20 cellular contexts compared by ENCODE assay signal in genomic region chr20:44253528-44253927, GRCh38. TPM values are rescaled to one million over a fixed set of nuclear protein-coding genes. Genes with fewer than 3 reads are reported as not detected.
A peak's percentile ranks its signal among the peaks of the same experiment; 100 is the strongest.
DNase-seq lines count a peak whose midpoint lies in the region; ATAC-seq and TF ChIP-seq lines count a peak whose summit lies in the region.
"Had no signal": no experiment of that assay in that cellular context is flagged by ENCODE, and none has a peak within 500 bp of the region (broad histone marks: within the 10 kb centered on the region; RNA-seq: fewer than 3 reads in every experiment).

No MANE protein-coding gene starts in this region.

- intact Hi-C loops in IMR-90 (cut with micrococcal nuclease): loop anchor here (5.0 kb wide), 1 partner anchor 34 kb away; no protein-coding TSS in a partner anchor

- H3K4ac ChIP-seq in IMR-90 (ENCODE audit: low read depth, low read length) (no peak overlapping the region), trophoblast cell (ENCODE audit: low read depth, low read length) (no peak overlapping the region)

- H3K9me2 ChIP-seq in SK-N-SH: no peaks in the 10 kb centered on the region

- H3K4me3 ChIP-seq in SK-N-SH (ENCODE audit: low read depth in 2 of 2, low read length in 1 of 2) (no peak overlapping the region), IMR-90 (ENCODE audit: insufficient read depth, low read depth, low read length) (no peak overlapping the region), choroid plexus epithelial cell (ENCODE audit: low read depth, low read length) (no peak overlapping the region), trophoblast cell (ENCODE audit: low read depth, low read length) (no peak overlapping the region)
- H3K4me3 ChIP-seq: lung, neural progenitor cell had no signal

- H2AK9ac ChIP-seq in IMR-90 (replicated peaks; ENCODE audit: low read depth, low read length, poor library complexity): peak overlapping the region; percentile 9

- TF ChIP-seq CTCF in SK-N-SH (IDR thresholded peaks at IDR 0.05) (no peak; the same call in 1 of the 2 replicates), IMR-90 (conservative IDR thresholded peaks at IDR 0.05; ENCODE audit: low read depth, low read length) (no peak), choroid plexus epithelial cell (conservative IDR thresholded peaks at IDR 0.05; ENCODE audit: low read depth, low read length) (peak; percentile 19)

- no peak overlapping the region for H2AK5ac ChIP-seq in IMR-90 (ENCODE audit: low read depth, low read length)
- H2AK5ac ChIP-seq in trophoblast cell (ENCODE audit: low read length): no peak overlapping the region

- dilution Hi-C loops in IMR-90 (cut with HindIII; ENCODE audit: low sequenced_read_pairs, unreplicated experiment): no loop called here

- H4K12ac ChIP-seq in trophoblast cell (ENCODE audit: low read depth, low read length): no peak overlapping the region

- TF ChIP-seq EP300 in SK-N-SH (IDR thresholded peaks at IDR 0.05; ENCODE audit: borderline replicate concordance in 1 of 2, low read depth in 1 of 2, low read length in 1 of 2): no peak

- 65% methylated on average over 2 of the region's 3 CpGs for WGBS in SK-N-SH (ENCODE audit: low lambda C conversion rate)
- no CpG with 5 or more reads among the region's 3 CpGs for WGBS in IMR-90 (ENCODE audit: extremely low coverage in 2 of 2, insufficient read length in 1 of 2), 2 experiments
- no CpG with 5 or more reads among the region's 3 CpGs for WGBS in trophoblast cell (ENCODE audit: extremely low coverage, insufficient coverage, insufficient read length)

- H3K9me3 ChIP-seq in SK-N-SH (no peaks in the 10 kb centered on the region), IMR-90 (ENCODE audit: control insufficient read depth, insufficient read depth, low read length) (no peaks in the 10 kb centered on the region), trophoblast cell (ENCODE audit: insufficient read depth, low read depth, low read length) (no peaks in the 10 kb centered on the region)

- BruUV-seq in IMR-90 (replicated peaks; lab: Mats Ljungman, UMichigan): no TSS peak

- DNase-seq in SK-N-SH: peak; percentile 55
- DNase-seq in IMR-90: no peak
- DNase-seq in choroid plexus epithelial cell (ENCODE audit: low read depth): no peak
- no peak for DNase-seq in trophoblast cell
- DNase-seq in KG1 (lab: John Stamatoyannopoulos, UW): no peak
- no peak for DNase-seq in CD1c-positive myeloid dendritic cell (ENCODE audit: extremely low spot score)
- DNase-seq: activated CD4-positive, alpha-beta T cell treated with anti-CD3 and anti-CD28 coated beads for 4 hours; activated T-cell treated with anti-CD3 and anti-CD28 coated beads, Interleukin-2, amount 50 U/mL, for 72 hours; anterior cingulate cortex; C1 segment of cervical spinal cord; kidney glomerular epithelial cell; NCI-H2171 treated with DMSO at 0.1 percent for 48 hours; NCI-H524 treated with DMSO at 0.1 percent for 48 hours; SHP77 treated with DMSO at 0.1 percent for 48 hours had no signal

- H3K23ac ChIP-seq in IMR-90 (ENCODE audit: low read depth, low read length) (no peak overlapping the region), trophoblast cell (ENCODE audit: low read length) (peak overlapping the region; percentile 17)

- H3F3A ChIP-seq in SK-N-SH (replicated peaks; ENCODE audit: insufficient read depth): no peaks in the 10 kb centered on the region

- H2BK20ac ChIP-seq in IMR-90 (ENCODE audit: low read depth, low read length): no peak overlapping the region

- no peaks in the 10 kb centered on the region for H3K79me2 ChIP-seq in SK-N-SH (ENCODE audit: insufficient read depth)
- H3K79me2 ChIP-seq in trophoblast cell (ENCODE audit: control insufficient read depth, insufficient read depth, low read length, poor library complexity): no peaks in the 10 kb centered on the region

- POLR2A ChIA-PET in SK-N-SH (lab: Yijun Ruan, JAX) (no interaction called here), IMR-90 (lab: Charles Lee; ENCODE audit: unreplicated experiment) (no interaction called here)

- H2BK12ac ChIP-seq in trophoblast cell (ENCODE audit: low read length): no peak overlapping the region

- H3K4me2 ChIP-seq in SK-N-SH (no peak overlapping the region), IMR-90 (ENCODE audit: low read depth, low read length) (no peak overlapping the region), trophoblast cell (ENCODE audit: low read length) (no peak overlapping the region)
- H3K4me2 ChIP-seq: neural progenitor cell had no signal

- in situ Hi-C loops in IMR-90 (cut with MboI; ENCODE audit: low sequenced_read_pairs): no loop called here

- H3K27ac ChIP-seq in SK-N-SH (ENCODE audit: low read depth in 2 of 2, low read length in 1 of 2): no peak overlapping the region
- H3K27ac ChIP-seq in IMR-90 (ENCODE audit: insufficient read depth, low read length): no peak overlapping the region
- no peak overlapping the region for H3K27ac ChIP-seq in trophoblast cell (ENCODE audit: low read depth, low read length)
- H3K27ac ChIP-seq: neural progenitor cell had no signal

- H4K91ac ChIP-seq in IMR-90 (ENCODE audit: insufficient read depth, low read depth, low read length) (no peak overlapping the region), trophoblast cell (ENCODE audit: low read depth, low read length) (no peak overlapping the region)

- no peak overlapping the region for H3K56ac ChIP-seq in IMR-90 (ENCODE audit: extremely low read depth, insufficient read depth, low read length)

- no peak overlapping the region for H4K8ac ChIP-seq in IMR-90 (ENCODE audit: low read depth in 2 of 2, low read length in 2 of 2)
- no peak overlapping the region for H4K8ac ChIP-seq in trophoblast cell (ENCODE audit: low read depth, low read length)

- H3K36me3 ChIP-seq in SK-N-SH (replicated peaks in 1 of 2; ENCODE audit: control insufficient read depth in 1 of 2, insufficient read depth in 2 of 2, low read length in 1 of 2): no peaks in the 10 kb centered on the region
- no peaks in the 10 kb centered on the region for H3K36me3 ChIP-seq in IMR-90 (ENCODE audit: control insufficient read depth, insufficient read depth, low read length)
- no peaks in the 10 kb centered on the region for H3K36me3 ChIP-seq in trophoblast cell (ENCODE audit: control insufficient read depth in 1 of 2, insufficient read depth in 2 of 2, low read length in 2 of 2)
- H3K36me3 ChIP-seq: neural progenitor cell had no signal

- H3K18ac ChIP-seq in IMR-90 (ENCODE audit: low read depth, low read length): no peak overlapping the region
- no peak overlapping the region for H3K18ac ChIP-seq in trophoblast cell (ENCODE audit: low read length)

- H2BK15ac ChIP-seq in IMR-90 (ENCODE audit: low read depth, low read length): no peak overlapping the region

- H3K27me3 ChIP-seq in SK-N-SH (ENCODE audit: insufficient read depth): no peaks in the 10 kb centered on the region
- H3K27me3 ChIP-seq in IMR-90 (ENCODE audit: control insufficient read depth, insufficient read depth, low read length): peaks cover 4% of the 10 kb centered on the region; the same call in 1 of the 2 replicates
- H3K27me3 ChIP-seq in trophoblast cell (ENCODE audit: insufficient read depth, low read length): no peaks in the 10 kb centered on the region
- H3K27me3 ChIP-seq: neural progenitor cell had no signal

- H2BK5ac ChIP-seq in IMR-90 (ENCODE audit: low read depth, low read length, poor library complexity, severe bottlenecking) (no peak overlapping the region), trophoblast cell (ENCODE audit: low read depth, low read length, poor library complexity) (no peak overlapping the region)

- H3K14ac ChIP-seq in IMR-90 (replicated peaks; ENCODE audit: low read depth, low read length): no peak overlapping the region
- no peak overlapping the region for H3K14ac ChIP-seq in trophoblast cell (ENCODE audit: low read length)

- H4K20me1 ChIP-seq in SK-N-SH (ENCODE audit: insufficient read depth): no peaks in the 10 kb centered on the region
- H4K20me1 ChIP-seq in IMR-90 (ENCODE audit: insufficient read depth, low read length): no peaks in the 10 kb centered on the region

- H2BK120ac ChIP-seq in IMR-90 (ENCODE audit: low read depth, low read length): no peak overlapping the region
- H2BK120ac ChIP-seq in trophoblast cell (ENCODE audit: insufficient read depth, low read length, poor library complexity): no peak overlapping the region

- no peak for TF ChIP-seq POLR2A in IMR-90 (IDR thresholded peaks at IDR 0.05; ENCODE audit: low read depth, low read length)

- TF ChIP-seq RAD21 in SK-N-SH (IDR thresholded peaks at IDR 0.05; ENCODE audit: low read length): no peak
- no peak for TF ChIP-seq RAD21 in IMR-90 (IDR thresholded peaks at IDR 0.05; ENCODE audit: low read length)

- ATAC-seq in SK-N-SH treated with all-trans-retinoic acid at 6 μM for 48 hours (no peak; the same call in 2 of the 3 replicates), IMR-90 (ENCODE audit: low read depth) (no peak), GM21737 (IDR thresholded peaks at IDR 0.05; ENCODE audit: unreplicated experiment) (no peak)
- ATAC-seq: activated T-cell treated with anti-CD3 and anti-CD28 coated beads, Interleukin-2, amount 50 U/mL, for 72 hours had no signal

- no peaks in the 10 kb centered on the region for H3K9me1 ChIP-seq in IMR-90 (ENCODE audit: insufficient read depth, low read length)

- H3K9ac ChIP-seq in SK-N-SH (no peak overlapping the region), IMR-90 (ENCODE audit: low read depth, low read length) (no peak overlapping the region), trophoblast cell (ENCODE audit: low read length) (no peak overlapping the region)
- H3K9ac ChIP-seq: neural progenitor cell had no signal

- H3K79me1 ChIP-seq in IMR-90 (ENCODE audit: low read depth in 1 of 2, low read length in 2 of 2) (no peaks in the 10 kb centered on the region), trophoblast cell (ENCODE audit: low read length) (no peaks in the 10 kb centered on the region)

- no peaks in the 10 kb centered on the region for H3K4me1 ChIP-seq in SK-N-SH (ENCODE audit: control insufficient read depth in 1 of 2, insufficient read depth in 2 of 2, low read depth in 1 of 2, low read length in 1 of 2)
- no peaks in the 10 kb centered on the region for H3K4me1 ChIP-seq in IMR-90 (ENCODE audit: control insufficient read depth, insufficient read depth, low read length)
- H3K4me1 ChIP-seq in trophoblast cell (ENCODE audit: control insufficient read depth in 1 of 2, insufficient read depth in 2 of 2, low read length in 2 of 2): no peaks in the 10 kb centered on the region
- H3K4me1 ChIP-seq: neural progenitor cell had no signal

- H2AFZ ChIP-seq in SK-N-SH (ENCODE audit: low read depth) (no peak overlapping the region), IMR-90 (replicated peaks; ENCODE audit: low read length, poor library complexity) (no peak overlapping the region), trophoblast cell (ENCODE audit: insufficient read depth, low read length, poor library complexity) (no peak overlapping the region)
- H2AFZ ChIP-seq: neural progenitor cell had no signal

- no peak overlapping the region for H4K5ac ChIP-seq in IMR-90 (ENCODE audit: low read depth, low read length)

- CTCF ChIA-PET in SK-N-SH (lab: Yijun Ruan, JAX) (interaction anchor here (1.0 to 3.5 kb wide), 3 partner anchors 9 to 131 kb away, joined by 3 to 18 read pairs (median 3); partner anchors contain the start of gene FITM2), IMR-90 (lab: Yijun Ruan, JAX) (interaction anchor here (1.3 kb wide), 1 partner anchor 36 kb away, joined by 4 read pairs; no protein-coding TSS in a partner anchor)

RNA-seq across cellular contexts. Expression of gene GDAP1L1, which starts 6.4 kb away (rescaled TPM):
- polyA plus RNA-seq in SK-N-SH (2012; rRNA removed) (0.30 and 0.55 TPM in 2 replicates), IMR-90 (2012; rRNA removed) (not detected in 2 replicates)
- 0.28 and 1.2 TPM in 2 replicates for polyA plus RNA-seq in SK-N-SH (2012; cell fraction: cytosol; rRNA removed)
- polyA plus RNA-seq in SK-N-SH (2012; cell fraction: nucleus; rRNA removed): 0.34 and 0.70 TPM in 2 replicates
- total RNA-seq in IMR-90 (2012; rRNA removed): not detected in 2 replicates
- not detected in 2 replicates for polyA plus RNA-seq in IMR-90 (2012; cell fraction: cytosol; rRNA removed)
- not detected in 2 replicates for polyA plus RNA-seq in IMR-90 (2012; cell fraction: nucleus; rRNA removed; ENCODE audit: low replicate concordance)
- polyA plus RNA-seq in trophoblast cell (2013): 0.01 and 0.06 TPM in 2 replicates
- total RNA-seq: epithelial cell of proximal tubule; lung; T-helper 1 cell treated with Interleukin-12 subunit alpha and Interleukin-12 subunit beta and Interleukin-4 antibody, amounts not matched to agents 30 ng/mL and 1 ng/mL, for 36 hours had no signal

RNA-seq across cellular contexts. Expression of gene OSER1, which starts 43.0 kb away (rescaled TPM):
- polyA plus RNA-seq in SK-N-SH (2012; rRNA removed) (22.3 and 31.0 TPM in 2 replicates), IMR-90 (2012; rRNA removed) (27.7 and 32.6 TPM in 2 replicates)
- 21.3 and 25.1 TPM in 2 replicates for polyA plus RNA-seq in SK-N-SH (2012; cell fraction: cytosol; rRNA removed)
- polyA plus RNA-seq in SK-N-SH (2012; cell fraction: nucleus; rRNA removed): 44.4 and 73.2 TPM in 2 replicates
- 66.9 and 70.6 TPM in 2 replicates for total RNA-seq in IMR-90 (2012; rRNA removed)
- 10.3 and 11.0 TPM in 2 replicates for polyA plus RNA-seq in IMR-90 (2012; cell fraction: cytosol; rRNA removed)
- polyA plus RNA-seq in IMR-90 (2012; cell fraction: nucleus; rRNA removed; ENCODE audit: low replicate concordance): 20.0 and 103 TPM in 2 replicates
- polyA plus RNA-seq in trophoblast cell (2013): 61.8 and 64.9 TPM in 2 replicates

RNA-seq across cellular contexts. Expression of gene FITM2, which starts 57.5 kb away (rescaled TPM):
- polyA plus RNA-seq in SK-N-SH (2012; rRNA removed) (2.8 and 3.6 TPM in 2 replicates), IMR-90 (2012; rRNA removed) (3.3 and 3.4 TPM in 2 replicates)
- 3.4 and 3.8 TPM in 2 replicates for polyA plus RNA-seq in SK-N-SH (2012; cell fraction: cytosol; rRNA removed)
- polyA plus RNA-seq in SK-N-SH (2012; cell fraction: nucleus; rRNA removed): 2.6 and 4.4 TPM in 2 replicates
- total RNA-seq in IMR-90 (2012; rRNA removed): 6.5 and 7.2 TPM in 2 replicates
- 1.9 and 2.1 TPM in 2 replicates for polyA plus RNA-seq in IMR-90 (2012; cell fraction: cytosol; rRNA removed)
- 1.6 and 3.2 TPM in 2 replicates for polyA plus RNA-seq in IMR-90 (2012; cell fraction: nucleus; rRNA removed; ENCODE audit: low replicate concordance)
- 1.8 TPM in 2 replicates for polyA plus RNA-seq in trophoblast cell (2013)
